Comparison of ENCODE assay signal across 26 cellular contexts in the genomic region with DNA sequence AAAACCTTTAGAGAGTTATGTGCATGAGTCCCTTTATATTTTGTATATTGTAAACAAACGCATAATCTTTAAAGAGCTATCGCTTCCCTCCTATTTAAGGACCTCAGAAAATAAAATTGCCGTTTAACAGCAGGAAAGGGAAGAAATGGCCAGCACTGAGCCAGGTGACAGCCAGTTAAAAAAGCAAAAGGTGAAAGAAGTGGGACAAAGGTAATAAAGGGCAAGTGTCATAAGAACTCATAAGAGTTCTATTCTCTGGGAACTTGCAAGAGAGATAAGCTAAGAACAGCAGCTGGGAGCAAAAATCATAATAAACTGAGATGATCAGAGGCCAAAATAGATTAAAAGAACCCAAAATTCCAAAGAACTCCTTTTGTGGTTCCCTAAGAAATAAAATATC.
"Had no signal": no experiment of that assay in that cellular context is flagged by ENCODE, and none has a peak within 500 bp of the region (broad histone marks: within the 10 kb centered on the region; RNA-seq: fewer than 3 reads in every experiment).

No MANE protein-coding gene starts in this region.

- H2AFZ ChIP-seq: neural progenitor cell had no signal

- H3K4me3 ChIP-seq: neural progenitor cell, pancreas, prostate gland, right atrium auricular region, skin epidermis, suprapubic skin, testis, tibial artery, transverse colon, upper lobe of right lung, vagina had no signal

- H3K27me3 ChIP-seq: neural progenitor cell, pancreas, right atrium auricular region, suprapubic skin, testis, tibial artery, transverse colon, upper lobe of right lung, vagina had no signal

- DNase-seq: naive thymus-derived CD4-positive, alpha-beta T cell; natural killer cell; occipital lobe; pancreas; retina; stimulated activated CD4-positive, alpha-beta T cell treated with anti-CD3 and anti-CD28 coated beads, Interleukin-15, amount 100 ng/mL, for 24 hours; stimulated activated CD4-positive, alpha-beta T cell treated with anti-CD3 and anti-CD28 coated beads, Interleukin-2, amount 100 ng/mL, for 24 hours; stimulated activated CD4-positive, alpha-beta T cell treated with anti-CD3 and anti-CD28 coated beads, Interleukin-2, amount 100 ng/mL, for 48 hours; stimulated activated CD4-positive, alpha-beta T cell treated with anti-CD3 and anti-CD28 coated beads, Interleukin-4, amount 100 ng/mL, for 4 hours; stimulated activated CD8-positive, alpha-beta memory T cell treated with anti-CD3 and anti-CD28 coated beads, Interleukin-4, amount 100 ng/mL, for 48 hours; stimulated activated naive CD4-positive, alpha-beta T cell; stimulated activated naive CD8-positive, alpha-beta T cell treated with anti-CD3 and anti-CD28 coated beads, Interleukin-15, amount 100 ng/mL, for 72 hours; stimulated activated naive CD8-positive, alpha-beta T cell treated with anti-CD3 and anti-CD28 coated beads, Interleukin-15, Interleukin-2, amounts not matched to agents 100 U/mL and 50 U/mL, for 24 hours; substantia nigra; testis; tibial artery; transverse colon; upper lobe of right lung had no signal

- H3K36me3 ChIP-seq: neural progenitor cell, pancreas, prostate gland, right atrium auricular region, suprapubic skin, tibial artery, transverse colon, upper lobe of right lung, vagina had no signal

- H3K27ac ChIP-seq: neural progenitor cell, pancreas, prostate gland, right atrium auricular region, skin epidermis, suprapubic skin, testis, tibial artery, transverse colon, upper lobe of right lung, vagina had no signal

- H3K9ac ChIP-seq: neural progenitor cell had no signal

- H3K4me2 ChIP-seq: neural progenitor cell had no signal

- ATAC-seq: naive thymus-derived CD4-positive, alpha-beta T cell; natural killer cell; sciatic nerve; stimulated activated memory B cell treated with anti-CD40 and anti-IgM and Interleukin-4, amounts not matched to agents 10 μg/mL and 1 μg/mL and 100 μg/mL, for 72 hours; stimulated activated naive CD8-positive, alpha-beta T cell treated with anti-CD3 and anti-CD28 coated beads, Interleukin-15, amount 100 ng/mL, for 72 hours; stimulated activated naive CD8-positive, alpha-beta T cell treated with anti-CD3 and anti-CD28 coated beads, Interleukin-15, Interleukin-2, amounts not matched to agents 100 U/mL and 50 U/mL, for 24 hours; upper lobe of right lung had no signal

- H3K4me1 ChIP-seq: neural progenitor cell, prostate gland, right atrium auricular region, suprapubic skin, testis, tibial artery, upper lobe of right lung, vagina had no signal

- FAIRE-seq: pancreas had no signal

- H3K9me3 ChIP-seq: pancreas, prostate gland, right atrium auricular region, suprapubic skin, testis, tibial artery, transverse colon, upper lobe of right lung, vagina had no signal
